ENCODE assay signal across 10 cellular contexts in genomic region chr14:106141242-106142220, GRCh38.
DNase-seq lines count a peak whose midpoint lies in the region; ATAC-seq and TF ChIP-seq lines count a peak whose summit lies in the region.
"Had no signal": no experiment of that assay in that cellular context is flagged by ENCODE, and none has a peak within 500 bp of the region (broad histone marks: within the 10 kb centered on the region; RNA-seq: fewer than 3 reads in every experiment).

No MANE protein-coding gene starts in this region.

- CTCF ChIA-PET in PC-3 (lab: Charles Lee): no interaction called here

- H3K36me3 ChIP-seq in PC-3 (ENCODE audit: low read depth, low read length): no peaks in the 10 kb centered on the region
- H3K36me3 ChIP-seq: ovary had no signal

- H3F3A ChIP-seq in PC-3 (ENCODE audit: low read length, unreplicated experiment): no peaks in the 10 kb centered on the region

- no peaks in the 10 kb centered on the region for H3K9me3 ChIP-seq in PC-3 (ENCODE audit: low read length)
- H3K9me3 ChIP-seq: ovary had no signal

- in situ Hi-C loops in G401 (cut with HindIII; ENCODE audit: low sequenced_read_pairs): no loop called here

- TF ChIP-seq CTCF in GM12874 (IDR thresholded peaks at IDR 0.05; ENCODE audit: insufficient read depth, low read depth, low read length) (peak; percentile 59), PC-3 (conservative IDR thresholded peaks at IDR 0.05; ENCODE audit: low read depth, low read length) (0 out of 2 replicates have a peak, but pooled peaks have one; percentile 13)

- ATAC-seq in PC-3 (no peak), GM21360 (IDR thresholded peaks at IDR 0.05; ENCODE audit: unreplicated experiment) (no peak)

- DNase-seq in PC-3 (no peak), G401 (ENCODE audit: low spot score) (no peak), SIG-M5 (lab: John Stamatoyannopoulos, UW) (no peak), caudate nucleus (lab: John Stamatoyannopoulos, UW) (no peak)
- DNase-seq in activated naive CD4-positive, alpha-beta T cell treated with Interleukin-2 at 50 U/mL for 16 hours: peak; percentile 40
- peak; percentile 67 to 81 for DNase-seq in stimulated activated CD4-positive, alpha-beta T cell treated with anti-CD3 and anti-CD28 coated beads, Interleukin-4, amount 100 ng/mL, for 48 hours (ENCODE audit: low read depth in 2 of 2)
- DNase-seq: NCI-H2029 treated with DMSO at 0.1 percent for 48 hours had no signal

- no peaks in the 10 kb centered on the region for H3K4me1 ChIP-seq in PC-3 (ENCODE audit: insufficient read depth, low read length)

- no peaks in the 10 kb centered on the region for H4K20me1 ChIP-seq in PC-3 (ENCODE audit: low read length)

- intact Hi-C loops in PC-3 (cut with micrococcal nuclease): no loop called here

- no peak overlapping the region for H2AFZ ChIP-seq in PC-3 (ENCODE audit: low read length)

- no peaks in the 10 kb centered on the region for H3K79me2 ChIP-seq in PC-3 (ENCODE audit: low read length)

- no peaks in the 10 kb centered on the region for H3K9me2 ChIP-seq in PC-3 (replicated peaks; ENCODE audit: low read length)

- no peak overlapping the region for H3K9ac ChIP-seq in PC-3 (ENCODE audit: low read length)

- POLR2A ChIA-PET in PC-3 (lab: Charles Lee; ENCODE audit: unreplicated experiment): no interaction called here

- BruUV-seq in PC-3 (replicated peaks; lab: Mats Ljungman, UMichigan): no TSS peak

- no peak overlapping the region for H3K4me2 ChIP-seq in PC-3 (ENCODE audit: low read length)

- H3K4me3 ChIP-seq in PC-3 (ENCODE audit: low read length): no peak overlapping the region
- H3K4me3 ChIP-seq: ovary had no signal

- H3K27ac ChIP-seq in PC-3 (ENCODE audit: low read length) (no peak overlapping the region), caudate nucleus (ENCODE audit: low read depth, low read length) (no peak overlapping the region)
- H3K27ac ChIP-seq: ovary had no signal

- H3K27me3 ChIP-seq in PC-3 (ENCODE audit: low read length): no peaks in the 10 kb centered on the region
- H3K27me3 ChIP-seq: ovary had no signal

Comparison
In these comparisons a context has a peak if more than half of its experiments do, and no peak if none do; other contexts are left out.
1. DNase-seq: peak in activated naive CD4-positive, alpha-beta T cell treated with Interleukin-2 at 50 U/mL for 16 hours (single experiment) and stimulated activated CD4-positive, alpha-beta T cell treated with anti-CD3 and anti-CD28 coated beads, Interleukin-4, amount 100 ng/mL, for 48 hours (2 of 2); none in PC-3 (single experiment), G401 (single experiment), SIG-M5 (single experiment) and caudate nucleus (0 of 61).